1 cellular context compared by ENCODE assay signal in genomic region chr21:36087362-36088138, GRCh38.
TF ChIP-seq lines count a peak whose summit lies in the region.

No MANE protein-coding gene starts in this region.

TF ChIP-seq in HepG2, 621 proteins besides CTCF, POLR2A, EP300 and RAD21:
- no peak for TF ChIP-seq ZNF142 (CRISPR knock-in tag; IDR thresholded peaks at IDR 0.05)
- TF ChIP-seq SETDB1 (CRISPR knock-in tag; IDR thresholded peaks at IDR 0.05; ENCODE audit: borderline replicate concordance): no peak
- TF ChIP-seq MIER2 (CRISPR knock-in tag; IDR thresholded peaks at IDR 0.05): no peak
- no peak for TF ChIP-seq ZNF572 (CRISPR knock-in tag; IDR thresholded peaks at IDR 0.05)
- no peak for TF ChIP-seq PHF8 (CRISPR knock-in tag; IDR thresholded peaks at IDR 0.05)
- no peak for TF ChIP-seq SAP130 (CRISPR knock-in tag; IDR thresholded peaks at IDR 0.05; ENCODE audit: low read depth)
- no peak for TF ChIP-seq THAP7 (CRISPR knock-in tag; IDR thresholded peaks at IDR 0.05)
- TF ChIP-seq RFXANK (CRISPR knock-in tag; IDR thresholded peaks at IDR 0.05): no peak
- TF ChIP-seq ZNF775 (CRISPR knock-in tag; IDR thresholded peaks at IDR 0.05; ENCODE audit: borderline replicate concordance): no peak
- no peak for TF ChIP-seq ELF4 (CRISPR knock-in tag; IDR thresholded peaks at IDR 0.05; ENCODE audit: borderline replicate concordance)
- TF ChIP-seq TBL1XR1 (IDR thresholded peaks at IDR 0.05; ENCODE audit: borderline replicate concordance, low read length, partially characterized antibody): no peak
- no peak for TF ChIP-seq ZNF510 (CRISPR knock-in tag; IDR thresholded peaks at IDR 0.05; ENCODE audit: low read depth)
- no peak for TF ChIP-seq ZNF607 (CRISPR knock-in tag; IDR thresholded peaks at IDR 0.05; ENCODE audit: borderline replicate concordance)
- no peak for TF ChIP-seq ZNF264 (CRISPR knock-in tag; IDR thresholded peaks at IDR 0.05)
